14 cellular contexts compared by ENCODE assay signal in the genomic region with DNA sequence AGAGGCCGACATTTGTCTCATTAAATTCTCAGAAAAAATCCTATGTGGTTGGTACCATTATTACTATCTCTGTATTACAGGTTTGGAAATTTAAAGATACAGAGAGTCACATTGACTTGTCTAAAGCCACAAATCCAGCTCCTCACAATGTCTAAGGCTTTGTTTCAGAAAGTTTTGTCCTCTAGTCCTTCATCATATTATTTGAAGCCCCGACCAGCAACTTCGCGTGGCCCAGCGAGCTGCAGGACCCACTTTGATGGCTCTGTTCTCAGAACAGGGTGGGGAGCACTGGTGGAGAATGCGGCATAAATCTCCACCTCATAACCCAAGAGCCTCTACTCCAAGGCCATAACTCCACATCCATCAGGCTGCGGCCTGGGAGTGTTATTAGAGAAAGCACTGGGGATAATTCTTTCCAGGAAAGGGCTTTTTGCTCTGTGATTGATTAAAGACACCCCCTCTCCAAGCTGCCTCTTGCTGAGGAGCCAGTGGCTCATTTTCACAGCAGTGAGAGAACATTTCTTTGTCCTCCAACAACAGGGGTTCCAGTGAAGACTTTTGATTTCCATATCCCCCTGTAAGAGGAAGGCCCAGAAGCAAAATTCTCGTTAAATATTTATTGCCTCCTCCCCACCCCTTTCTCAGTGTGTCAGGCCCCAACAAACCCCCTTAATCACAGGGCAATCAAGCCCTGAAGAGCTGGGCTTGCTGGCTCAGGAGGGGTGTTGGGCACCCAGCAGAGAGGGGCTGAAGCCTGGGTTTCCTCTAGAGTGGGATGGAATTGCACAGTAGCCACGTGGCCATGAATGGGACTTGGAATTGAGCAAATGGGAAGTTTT.
"Had no signal": no experiment of that assay in that cellular context is flagged by ENCODE, and none has a peak within 500 bp of the region (broad histone marks: within the 10 kb centered on the region; RNA-seq: fewer than 3 reads in every experiment).

No MANE protein-coding gene starts in this region.

- H3K27me3 Mint-ChIP-seq: activated naive CD8-positive, alpha-beta T cell treated with anti-CD3 and anti-CD28 coated beads, Interleukin-2, amount 50 U/mL, for 24 hours; activated T-helper 17 cell treated with anti-CD3 and anti-CD28 coated beads, Interleukin-2, amount 50 U/mL, for 72 hours; dendritic cell treated with granulocyte-macrophage colony-stimulating factor and Interleukin-4, amounts not matched to agents 40 ng/mL and 50 ng/mL, for 4 days had no signal

- H3K4me3 Mint-ChIP-seq: activated naive CD4-positive, alpha-beta T cell treated with anti-CD3 and anti-CD28 coated beads for 36 hours; activated naive CD8-positive, alpha-beta T cell treated with anti-CD3 and anti-CD28 coated beads, Interleukin-2, amount 50 U/mL, for 24 hours; activated T-helper 17 cell treated with anti-CD3 and anti-CD28 coated beads, Interleukin-2, amount 50 U/mL, for 72 hours; dendritic cell treated with granulocyte-macrophage colony-stimulating factor and Interleukin-4, amounts not matched to agents 40 ng/mL and 50 ng/mL, for 4 days; stimulated activated effector memory CD8-positive, alpha-beta T cell treated with anti-CD3 and anti-CD28 coated beads, Interleukin-12 subunit alpha, Interleukin-12 subunit beta, amount 100 ng/mL, for 72 hours had no signal

- H3K4me3 ChIP-seq: breast epithelium, lower lobe of right lung, thoracic aorta had no signal

- H3K4me1 ChIP-seq: breast epithelium, lower lobe of right lung had no signal

- H3K36me3 Mint-ChIP-seq: stimulated activated effector memory CD8-positive, alpha-beta T cell treated with anti-CD3 and anti-CD28 coated beads, Interleukin-12 subunit alpha, Interleukin-12 subunit beta, amount 100 ng/mL, for 72 hours had no signal

- H3K27me3 ChIP-seq: breast epithelium, neutrophil had no signal

- H3K27ac ChIP-seq: breast epithelium, lower lobe of right lung, neutrophil, thoracic aorta had no signal

- ATAC-seq: activated naive CD8-positive, alpha-beta T cell treated with anti-CD3 and anti-CD28 coated beads, Interleukin-2, amount 50 U/mL, for 24 hours; activated T-helper 17 cell treated with anti-CD3 and anti-CD28 coated beads, Interleukin-2, amount 50 U/mL, for 72 hours; lower lobe of right lung; stimulated activated effector memory CD8-positive, alpha-beta T cell treated with anti-CD3 and anti-CD28 coated beads, Interleukin-12 subunit alpha, Interleukin-12 subunit beta, amount 100 ng/mL, for 72 hours had no signal

- H3K4me1 Mint-ChIP-seq: activated naive CD8-positive, alpha-beta T cell treated with anti-CD3 and anti-CD28 coated beads, Interleukin-2, amount 50 U/mL, for 24 hours; activated T-helper 17 cell treated with anti-CD3 and anti-CD28 coated beads, Interleukin-2, amount 50 U/mL, for 72 hours; stimulated activated effector memory CD8-positive, alpha-beta T cell treated with anti-CD3 and anti-CD28 coated beads, Interleukin-12 subunit alpha, Interleukin-12 subunit beta, amount 100 ng/mL, for 72 hours had no signal

- DNase-seq: activated CD4-positive, CD25-positive, alpha-beta regulatory T cell treated with anti-CD3 and anti-CD28 coated beads, Interleukin-2, amount 50 U/mL, for 72 hours; activated naive CD4-positive, alpha-beta T cell treated with anti-CD3 and anti-CD28 coated beads for 36 hours; activated naive CD8-positive, alpha-beta T cell treated with anti-CD3 and anti-CD28 coated beads, Interleukin-2, amount 50 U/mL, for 24 hours; aorta; cerebellar nuclear complex; lower lobe of right lung; posterior cingulate gyrus; retina had no signal

- H3K27ac Mint-ChIP-seq: activated naive CD4-positive, alpha-beta T cell treated with anti-CD3 and anti-CD28 coated beads for 36 hours; activated naive CD8-positive, alpha-beta T cell treated with anti-CD3 and anti-CD28 coated beads, Interleukin-2, amount 50 U/mL, for 24 hours; activated T-helper 17 cell treated with anti-CD3 and anti-CD28 coated beads, Interleukin-2, amount 50 U/mL, for 72 hours; dendritic cell treated with granulocyte-macrophage colony-stimulating factor and Interleukin-4, amounts not matched to agents 40 ng/mL and 50 ng/mL, for 4 days; stimulated activated effector memory CD8-positive, alpha-beta T cell treated with anti-CD3 and anti-CD28 coated beads, Interleukin-12 subunit alpha, Interleukin-12 subunit beta, amount 100 ng/mL, for 72 hours had no signal

- H3K36me3 ChIP-seq: breast epithelium, lower lobe of right lung, neutrophil, thoracic aorta had no signal

- H3K9me3 ChIP-seq: breast epithelium, lower lobe of right lung, neutrophil, thoracic aorta had no signal
